ENCODE assay signal across 16 cellular contexts in genomic region chrX:111339212-111339611, GRCh38.
"Had no signal": no experiment of that assay in that cellular context is flagged by ENCODE, and none has a peak within 500 bp of the region (broad histone marks: within the 10 kb centered on the region; RNA-seq: fewer than 3 reads in every experiment).

No MANE protein-coding gene starts in this region.

- DNase-seq: KBM-7, NCI-H1092, NCI-H1105 treated with DMSO at 0.1 percent for 48 hours, NCI-H1417 treated with DMSO at 0.1 percent for 48 hours, NCI-H146, NCI-H1694 treated with DMSO at 0.1 percent for 48 hours, NCI-H1930, NCI-H2081, NCI-H2107, NCI-H2227 treated with DMSO at 0.1 percent for 48 hours, NCI-H524 treated with DMSO at 0.1 percent for 48 hours, NCI-H69, NCI-H774, Right ventricle myocardium superior, RPMI8226, SIG-M5 had no signal
